ENCODE assay signal across 22 cellular contexts in the genomic region with DNA sequence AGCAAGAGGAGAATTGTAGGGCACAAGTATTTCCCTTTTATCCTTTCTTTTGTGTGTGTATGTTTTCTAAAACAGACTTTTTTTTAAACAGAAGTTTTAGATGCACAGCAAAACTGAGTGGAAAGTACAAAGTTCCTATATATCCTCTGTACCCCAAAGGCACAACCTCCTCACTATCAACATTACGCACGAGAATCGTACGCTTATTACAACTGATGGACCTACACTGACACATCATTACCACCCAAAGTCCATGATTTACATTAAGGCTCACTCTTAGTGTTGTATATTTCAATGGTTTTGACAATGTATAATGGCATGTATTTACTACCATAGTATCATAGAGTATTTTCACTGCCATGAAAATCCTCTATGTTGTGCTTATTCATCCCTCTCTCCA. TPM values are rescaled to one million over a fixed set of nuclear protein-coding genes. Genes with fewer than 3 reads are reported as not detected.
DNase-seq lines count a peak whose midpoint lies in the region; ATAC-seq and TF ChIP-seq lines count a peak whose summit lies in the region.
"Had no signal": no experiment of that assay in that cellular context is flagged by ENCODE, and none has a peak within 500 bp of the region (broad histone marks: within the 10 kb centered on the region; RNA-seq: fewer than 3 reads in every experiment).

No MANE protein-coding gene starts in this region.

- peaks cover 0 to 9% of the 10 kb centered on the region in 2 donors for H3K36me3 Mint-ChIP-seq in activated T-cell treated with anti-CD3 and anti-CD28 coated beads, Interleukin-2, amount 50 U/mL, for 72 hours (ENCODE audit: insufficient read depth in 2 of 2)
- peaks cover 17% of the 10 kb centered on the region for H3K36me3 Mint-ChIP-seq in activated T-cell treated with anti-CD3 and anti-CD28 coated beads, Interleukin-2, amount 50 U/mL, for 24 hours (ENCODE audit: low read depth)
- peaks cover 38% of the 10 kb centered on the region for H3K36me3 Mint-ChIP-seq in activated T-helper 2 cell treated with anti-CD3 and anti-CD28 coated beads, Interferon-gamma antibody, Interleukin-2, Interleukin-4, amounts not matched to agents 10 μg/mL and 5 μg/mL and 100 μg/mL, durations not matched to agents 14 hours and 24 hours and 36 hours (ENCODE audit: low read depth)
- H3K36me3 Mint-ChIP-seq in immature natural killer cell, result peaks cover 0 to 2% (median 0%) of the 10 kb centered on the region in 3 donors
- H3K36me3 Mint-ChIP-seq: CD4-positive, CD25-positive, alpha-beta regulatory T cell; CD8-positive, alpha-beta memory T cell had no signal

- no peak overlapping the region for H3K27ac ChIP-seq in osteoblast (ENCODE audit: low read depth, low read length)

- peaks cover 4% of the 10 kb centered on the region for H3K4me1 ChIP-seq in osteoblast (ENCODE audit: insufficient read depth, low read length)

- no peak for TF ChIP-seq CTCF in osteoblast (IDR thresholded peaks at IDR 0.05; ENCODE audit: extremely low read depth, low read depth, low read length)

- no peaks in the 10 kb centered on the region for H3K9me3 ChIP-seq in osteoblast (ENCODE audit: low read depth, low read length)
- H3K9me3 ChIP-seq: BE2C had no signal

- H3K27me3 Mint-ChIP-seq in activated T-cell treated with anti-CD3 and anti-CD28 coated beads, Interleukin-2, amount 50 U/mL, for 72 hours (ENCODE audit: low read depth), result no peaks in the 10 kb centered on the region
- no peaks in the 10 kb centered on the region for H3K27me3 Mint-ChIP-seq in activated T-cell treated with anti-CD3 and anti-CD28 coated beads, Interleukin-2, amount 50 U/mL, for 24 hours
- H3K27me3 Mint-ChIP-seq in activated T-helper 2 cell treated with anti-CD3 and anti-CD28 coated beads, Interferon-gamma antibody, Interleukin-2, Interleukin-4, amounts not matched to agents 10 μg/mL and 5 μg/mL and 100 μg/mL, durations not matched to agents 14 hours and 24 hours and 36 hours (ENCODE audit: low read depth), result no peaks in the 10 kb centered on the region
- H3K27me3 Mint-ChIP-seq in immature natural killer cell (ENCODE audit: low read depth in 3 of 3), result peaks cover 4 to 17% (median 13%) of the 10 kb centered on the region in 3 donors
- H3K27me3 Mint-ChIP-seq: CD4-positive, CD25-positive, alpha-beta regulatory T cell; CD8-positive, alpha-beta memory T cell; IgD-negative memory B cell had no signal

- peak overlapping the region; percentile 3 for H3K27ac Mint-ChIP-seq in activated T-cell treated with anti-CD3 and anti-CD28 coated beads, Interleukin-2, amount 50 U/mL, for 72 hours
- no peak overlapping the region for H3K27ac Mint-ChIP-seq in activated T-cell treated with anti-CD3 and anti-CD28 coated beads, Interleukin-2, amount 50 U/mL, for 24 hours
- H3K27ac Mint-ChIP-seq in activated T-helper 2 cell treated with anti-CD3 and anti-CD28 coated beads, Interferon-gamma antibody, Interleukin-2, Interleukin-4, amounts not matched to agents 10 μg/mL and 5 μg/mL and 100 μg/mL, durations not matched to agents 14 hours and 24 hours and 36 hours, result peak overlapping the region; percentile 28
- H3K27ac Mint-ChIP-seq in immature natural killer cell, result peak overlapping the region in 4 of 6 donors; percentile 37 to 80 (median 66)
- H3K27ac Mint-ChIP-seq: GM23338, HFFc6 had no signal

- H3K79me2 ChIP-seq in osteoblast (ENCODE audit: insufficient read depth, low read length), result no peaks in the 10 kb centered on the region

- H3K9me3 Mint-ChIP-seq in activated T-cell treated with anti-CD3 and anti-CD28 coated beads, Interleukin-2, amount 50 U/mL, for 72 hours, result no peaks in the 10 kb centered on the region
- no peaks in the 10 kb centered on the region for H3K9me3 Mint-ChIP-seq in activated T-cell treated with anti-CD3 and anti-CD28 coated beads, Interleukin-2, amount 50 U/mL, for 24 hours
- H3K9me3 Mint-ChIP-seq in activated T-helper 2 cell treated with anti-CD3 and anti-CD28 coated beads, Interferon-gamma antibody, Interleukin-2, Interleukin-4, amounts not matched to agents 10 μg/mL and 5 μg/mL and 100 μg/mL, durations not matched to agents 14 hours and 24 hours and 36 hours, result no peaks in the 10 kb centered on the region
- no peaks in the 10 kb centered on the region for H3K9me3 Mint-ChIP-seq in immature natural killer cell
- H3K9me3 Mint-ChIP-seq: CD4-positive, CD25-positive, alpha-beta regulatory T cell; CD8-positive, alpha-beta memory T cell; GM23338; IgD-negative memory B cell had no signal

- intact Hi-C loops in activated T-helper 2 cell treated with anti-CD3 and anti-CD28 coated beads, Interferon-gamma antibody, Interleukin-2, Interleukin-4, amounts not matched to agents 10 μg/mL and 5 μg/mL and 100 μg/mL, durations not matched to agents 14 hours and 24 hours and 36 hours (cut with micrococcal nuclease), result loop anchor here (10.0 kb wide), 2 partner anchors 422 to 602 kb away; a partner anchor contains a TSS

- no peak overlapping the region for H3K4me3 ChIP-seq in osteoblast (ENCODE audit: insufficient read depth, low read length)
- H3K4me3 ChIP-seq: GM12878, GM23338 had no signal

- no peaks in the 10 kb centered on the region for H4K20me1 ChIP-seq in osteoblast (ENCODE audit: insufficient read depth, low read length)

- DNase-seq in activated T-cell treated with anti-CD3 and anti-CD28 coated beads, Interleukin-2, amount 50 U/mL, for 72 hours, result no peak
- no peak for DNase-seq in activated T-cell treated with anti-CD3 and anti-CD28 coated beads, Interleukin-2, amount 50 U/mL, for 24 hours
- DNase-seq in activated T-helper 2 cell treated with anti-CD3 and anti-CD28 coated beads, Interferon-gamma antibody, Interleukin-2, Interleukin-4, amounts not matched to agents 10 μg/mL and 5 μg/mL and 100 μg/mL, durations not matched to agents 14 hours and 24 hours and 36 hours (ENCODE audit: low spot score), result no peak
- DNase-seq in immature natural killer cell (no peak), osteoblast (ENCODE audit: insufficient read length, low spot score, missing footprints) (peak; percentile 8), NCI-H1694 treated with DMSO at 0.1 percent for 48 hours (lab: John Stamatoyannopoulos, UW) (no peak)
- DNase-seq: BE2C; C1 segment of cervical spinal cord; CD4-positive, CD25-positive, alpha-beta regulatory T cell; CD8-positive, alpha-beta memory T cell; COR-L47; DMS 273 treated with DMSO at 0.1 percent for 48 hours; DMS53; DND-41; EL; HCEC 1CT; HFFc6 had no signal

- H3K36me3 ChIP-seq in osteoblast (ENCODE audit: insufficient read depth, low read length), result no peaks in the 10 kb centered on the region

- peaks cover 60% of the 10 kb centered on the region for H3K4me1 Mint-ChIP-seq in activated T-cell treated with anti-CD3 and anti-CD28 coated beads, Interleukin-2, amount 50 U/mL, for 72 hours (ENCODE audit: low read depth)
- H3K4me1 Mint-ChIP-seq in activated T-cell treated with anti-CD3 and anti-CD28 coated beads, Interleukin-2, amount 50 U/mL, for 24 hours (ENCODE audit: low read depth), result peaks cover 54% of the 10 kb centered on the region
- peaks cover 73% of the 10 kb centered on the region for H3K4me1 Mint-ChIP-seq in activated T-helper 2 cell treated with anti-CD3 and anti-CD28 coated beads, Interferon-gamma antibody, Interleukin-2, Interleukin-4, amounts not matched to agents 10 μg/mL and 5 μg/mL and 100 μg/mL, durations not matched to agents 14 hours and 24 hours and 36 hours (ENCODE audit: low read depth)
- peaks cover 67 to 82% of the 10 kb centered on the region in 2 donors for H3K4me1 Mint-ChIP-seq in immature natural killer cell
- H3K4me1 Mint-ChIP-seq: GM23338 had no signal

- no peak overlapping the region for H2AFZ ChIP-seq in osteoblast (ENCODE audit: low read length)
- H2AFZ ChIP-seq: GM23338 had no signal

- no peak overlapping the region for H3K4me2 ChIP-seq in osteoblast (ENCODE audit: insufficient read depth, low read length)
- H3K4me2 ChIP-seq: GM23338 had no signal

- no peak overlapping the region for H3K4me3 Mint-ChIP-seq in activated T-cell treated with anti-CD3 and anti-CD28 coated beads, Interleukin-2, amount 50 U/mL, for 72 hours
- H3K4me3 Mint-ChIP-seq in activated T-cell treated with anti-CD3 and anti-CD28 coated beads, Interleukin-2, amount 50 U/mL, for 24 hours, result no peak overlapping the region
- no peak overlapping the region for H3K4me3 Mint-ChIP-seq in activated T-helper 2 cell treated with anti-CD3 and anti-CD28 coated beads, Interferon-gamma antibody, Interleukin-2, Interleukin-4, amounts not matched to agents 10 μg/mL and 5 μg/mL and 100 μg/mL, durations not matched to agents 14 hours and 24 hours and 36 hours (ENCODE audit: low read depth)
- H3K4me3 Mint-ChIP-seq in immature natural killer cell, result peak overlapping the region in 1 of 5 donors; percentile 7
- H3K4me3 Mint-ChIP-seq: CD4-positive, CD25-positive, alpha-beta regulatory T cell; GM23338; HFFc6; IgD-negative memory B cell had no signal

- no peaks in the 10 kb centered on the region for H3K27me3 ChIP-seq in osteoblast (ENCODE audit: insufficient read depth, low read length)
- H3K27me3 ChIP-seq: BE2C had no signal

- no peak for ATAC-seq in activated T-cell treated with anti-CD3 and anti-CD28 coated beads, Interleukin-2, amount 50 U/mL, for 72 hours (replicated peaks in 1 of 2)
- no peak for ATAC-seq in GM19035 (IDR thresholded peaks at IDR 0.05; ENCODE audit: unreplicated experiment)
- ATAC-seq: GM12878, GM23338 had no signal

RNA-seq across cellular contexts. Expression of a gene that starts 32.6 kb away (rescaled TPM):
- 10 to 100 TPM; 25.2 to 26.6 TPM for total RNA-seq in activated T-cell treated with anti-CD3 and anti-CD28 coated beads, Interleukin-2, amount 50 U/mL, for 72 hours
- total RNA-seq in activated T-helper 2 cell treated with anti-CD3 and anti-CD28 coated beads, Interferon-gamma antibody, Interleukin-2, Interleukin-4, amounts not matched to agents 10 μg/mL and 5 μg/mL and 100 μg/mL, durations not matched to agents 14 hours and 24 hours and 36 hours, result 43.8 and 45.0 TPM in 2 replicates
- polyA plus RNA-seq in immature natural killer cell, result 10 to 100 TPM; 33.9 to 64.9 (median 56.7) TPM
- total RNA-seq in osteoblast, result 67.2 and 79.6 TPM in 2 replicates
- total RNA-seq: G401 had no signal
